ENCODE assay signal across 1 cellular context in genomic region chr3:39412668-39413260, GRCh38.
A peak's percentile ranks its signal among the peaks of the same experiment; 100 is the strongest.
TF ChIP-seq lines count a peak whose summit lies in the region.

No MANE protein-coding gene starts in this region.

TF ChIP-seq in K562, 482 proteins besides CTCF, POLR2A, EP300 and RAD21 (continues in another document):
- TF ChIP-seq ZKSCAN1 (IDR thresholded peaks at IDR 0.05; ENCODE audit: low read depth, low read length) (no peak), POLR2B (IDR thresholded peaks at IDR 0.05; ENCODE audit: low read depth, partially characterized antibody) (peak; percentile 45), MIER1 (IDR thresholded peaks at IDR 0.05; ENCODE audit: low read depth) (no peak), SREBF2 (CRISPR knock-in tag; IDR thresholded peaks at IDR 0.05) (0 out of 2 replicates have a peak, but pooled peaks have one; percentile 28), NFE2 (IDR thresholded peaks at IDR 0.05; ENCODE audit: low read depth) (no peak), ILK (tag; IDR thresholded peaks at IDR 0.05; ENCODE audit: borderline replicate concordance, low read depth) (no peak), SIRT6 (IDR thresholded peaks at IDR 0.05; ENCODE audit: low read depth, low read length) (no peak), ZNF165 (CRISPR knock-in tag; IDR thresholded peaks at IDR 0.05; ENCODE audit: borderline replicate concordance) (no peak), ETV5 (CRISPR knock-in tag; IDR thresholded peaks at IDR 0.05; ENCODE audit: low read depth) (no peak), NONO (IDR thresholded peaks at IDR 0.05; ENCODE audit: low read depth in 2 of 2, low read length in 1 of 2) (no peak), RFX5 (IDR thresholded peaks at IDR 0.05; ENCODE audit: low read depth, low read length) (no peak), ZBED1 (IDR thresholded peaks at IDR 0.05) (peak; percentile 47), MED1 (CRISPR knock-in tag; IDR thresholded peaks at IDR 0.05; ENCODE audit: borderline replicate concordance) (no peak), CHD1 (IDR thresholded peaks at IDR 0.05; ENCODE audit: low read length) (no peak), ZBTB12 (CRISPR knock-in tag; IDR thresholded peaks at IDR 0.05) (no peak), ZNF12 (CRISPR knock-in tag; IDR thresholded peaks at IDR 0.05) (no peak), RBM14 (IDR thresholded peaks at IDR 0.05; ENCODE audit: borderline replicate concordance, insufficient read depth, low read depth, low read length) (no peak), DMBX1 (CRISPR knock-in tag; IDR thresholded peaks at IDR 0.05; ENCODE audit: borderline replicate concordance) (no peak), DACH1 (IDR thresholded peaks at IDR 0.05; ENCODE audit: partially characterized antibody) (no peak), SMAD4 (CRISPR knock-in tag; conservative IDR thresholded peaks at IDR 0.05) (no peak), ARID2 (IDR thresholded peaks at IDR 0.05) (no peak), TRIM25 (IDR thresholded peaks at IDR 0.05; ENCODE audit: borderline replicate concordance) (no peak), MBD1 (CRISPR knock-in tag; IDR thresholded peaks at IDR 0.05) (no peak), ZNF75A (CRISPR knock-in tag; IDR thresholded peaks at IDR 0.05) (no peak)
- TF ChIP-seq, protein P1, sequence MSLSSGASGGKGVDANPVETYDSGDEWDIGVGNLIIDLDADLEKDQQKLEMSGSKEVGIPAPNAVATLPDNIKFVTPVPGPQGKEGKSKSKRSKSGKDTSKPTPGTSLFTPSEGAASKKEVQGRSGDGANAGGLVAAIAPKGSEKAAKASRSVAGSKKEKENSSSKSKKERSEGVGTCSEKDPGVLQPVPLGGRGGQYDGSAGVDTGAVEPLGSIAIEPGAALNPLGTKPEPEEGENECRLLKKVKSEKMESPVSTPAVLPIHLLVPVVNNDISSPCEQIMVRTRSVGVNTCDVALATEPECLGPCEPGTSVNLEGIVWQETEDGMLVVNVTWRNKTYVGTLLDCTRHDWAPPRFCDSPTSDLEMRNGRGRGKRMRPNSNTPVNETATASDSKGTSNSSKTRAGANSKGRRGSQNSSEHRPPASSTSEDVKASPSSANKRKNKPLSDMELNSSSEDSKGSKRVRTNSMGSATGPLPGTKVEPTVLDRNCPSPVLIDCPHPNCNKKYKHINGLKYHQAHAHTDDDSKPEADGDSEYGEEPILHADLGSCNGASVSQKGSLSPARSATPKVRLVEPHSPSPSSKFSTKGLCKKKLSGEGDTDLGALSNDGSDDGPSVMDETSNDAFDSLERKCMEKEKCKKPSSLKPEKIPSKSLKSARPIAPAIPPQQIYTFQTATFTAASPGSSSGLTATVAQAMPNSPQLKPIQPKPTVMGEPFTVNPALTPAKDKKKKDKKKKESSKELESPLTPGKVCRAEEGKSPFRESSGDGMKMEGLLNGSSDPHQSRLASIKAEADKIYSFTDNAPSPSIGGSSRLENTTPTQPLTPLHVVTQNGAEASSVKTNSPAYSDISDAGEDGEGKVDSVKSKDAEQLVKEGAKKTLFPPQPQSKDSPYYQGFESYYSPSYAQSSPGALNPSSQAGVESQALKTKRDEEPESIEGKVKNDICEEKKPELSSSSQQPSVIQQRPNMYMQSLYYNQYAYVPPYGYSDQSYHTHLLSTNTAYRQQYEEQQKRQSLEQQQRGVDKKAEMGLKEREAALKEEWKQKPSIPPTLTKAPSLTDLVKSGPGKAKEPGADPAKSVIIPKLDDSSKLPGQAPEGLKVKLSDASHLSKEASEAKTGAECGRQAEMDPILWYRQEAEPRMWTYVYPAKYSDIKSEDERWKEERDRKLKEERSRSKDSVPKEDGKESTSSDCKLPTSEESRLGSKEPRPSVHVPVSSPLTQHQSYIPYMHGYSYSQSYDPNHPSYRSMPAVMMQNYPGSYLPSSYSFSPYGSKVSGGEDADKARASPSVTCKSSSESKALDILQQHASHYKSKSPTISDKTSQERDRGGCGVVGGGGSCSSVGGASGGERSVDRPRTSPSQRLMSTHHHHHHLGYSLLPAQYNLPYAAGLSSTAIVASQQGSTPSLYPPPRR (CRISPR knock-in tag; IDR thresholded peaks at IDR 0.05; ENCODE audit: borderline replicate concordance): no peak
- TF ChIP-seq, protein P2, sequence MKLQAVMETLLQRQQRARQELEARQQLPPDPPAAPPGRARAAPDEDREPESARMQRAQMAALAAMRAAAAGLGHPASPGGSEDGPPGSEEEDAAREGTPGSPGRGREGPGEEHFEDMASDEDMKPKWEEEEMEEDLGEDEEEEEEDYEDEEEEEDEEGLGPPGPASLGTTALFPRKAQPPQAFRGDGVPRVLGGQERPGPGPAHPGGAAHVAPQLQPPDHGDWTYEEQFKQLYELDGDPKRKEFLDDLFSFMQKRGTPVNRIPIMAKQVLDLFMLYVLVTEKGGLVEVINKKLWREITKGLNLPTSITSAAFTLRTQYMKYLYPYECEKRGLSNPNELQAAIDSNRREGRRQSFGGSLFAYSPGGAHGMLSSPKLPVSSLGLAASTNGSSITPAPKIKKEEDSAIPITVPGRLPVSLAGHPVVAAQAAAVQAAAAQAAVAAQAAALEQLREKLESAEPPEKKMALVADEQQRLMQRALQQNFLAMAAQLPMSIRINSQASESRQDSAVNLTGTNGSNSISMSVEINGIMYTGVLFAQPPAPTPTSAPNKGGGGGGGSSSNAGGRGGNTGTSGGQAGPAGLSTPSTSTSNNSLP (IDR thresholded peaks at IDR 0.05; ENCODE audit: borderline replicate concordance, low read depth, low read length): no peak
- TF ChIP-seq, protein P3, sequence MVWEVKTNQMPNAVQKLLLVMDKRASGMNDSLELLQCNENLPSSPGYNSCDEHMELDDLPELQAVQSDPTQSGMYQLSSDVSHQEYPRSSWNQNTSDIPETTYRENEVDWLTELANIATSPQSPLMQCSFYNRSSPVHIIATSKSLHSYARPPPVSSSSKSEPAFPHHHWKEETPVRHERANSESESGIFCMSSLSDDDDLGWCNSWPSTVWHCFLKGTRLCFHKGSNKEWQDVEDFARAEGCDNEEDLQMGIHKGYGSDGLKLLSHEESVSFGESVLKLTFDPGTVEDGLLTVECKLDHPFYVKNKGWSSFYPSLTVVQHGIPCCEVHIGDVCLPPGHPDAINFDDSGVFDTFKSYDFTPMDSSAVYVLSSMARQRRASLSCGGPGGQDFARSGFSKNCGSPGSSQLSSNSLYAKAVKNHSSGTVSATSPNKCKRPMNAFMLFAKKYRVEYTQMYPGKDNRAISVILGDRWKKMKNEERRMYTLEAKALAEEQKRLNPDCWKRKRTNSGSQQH (CRISPR knock-in tag; IDR thresholded peaks at IDR 0.05): no peak
- TF ChIP-seq, protein P4, sequence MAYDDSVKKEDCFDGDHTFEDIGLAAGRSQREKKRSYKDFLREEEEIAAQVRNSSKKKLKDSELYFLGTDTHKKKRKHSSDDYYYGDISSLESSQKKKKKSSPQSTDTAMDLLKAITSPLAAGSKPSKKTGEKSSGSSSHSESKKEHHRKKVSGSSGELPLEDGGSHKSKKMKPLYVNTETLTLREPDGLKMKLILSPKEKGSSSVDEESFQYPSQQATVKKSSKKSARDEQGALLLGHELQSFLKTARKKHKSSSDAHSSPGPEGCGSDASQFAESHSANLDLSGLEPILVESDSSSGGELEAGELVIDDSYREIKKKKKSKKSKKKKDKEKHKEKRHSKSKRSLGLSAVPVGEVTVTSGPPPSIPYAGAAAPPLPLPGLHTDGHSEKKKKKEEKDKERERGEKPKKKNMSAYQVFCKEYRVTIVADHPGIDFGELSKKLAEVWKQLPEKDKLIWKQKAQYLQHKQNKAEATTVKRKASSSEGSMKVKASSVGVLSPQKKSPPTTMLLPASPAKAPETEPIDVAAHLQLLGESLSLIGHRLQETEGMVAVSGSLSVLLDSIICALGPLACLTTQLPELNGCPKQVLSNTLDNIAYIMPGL (CRISPR knock-in tag; IDR thresholded peaks at IDR 0.05): no peak
- TF ChIP-seq, protein P5, sequence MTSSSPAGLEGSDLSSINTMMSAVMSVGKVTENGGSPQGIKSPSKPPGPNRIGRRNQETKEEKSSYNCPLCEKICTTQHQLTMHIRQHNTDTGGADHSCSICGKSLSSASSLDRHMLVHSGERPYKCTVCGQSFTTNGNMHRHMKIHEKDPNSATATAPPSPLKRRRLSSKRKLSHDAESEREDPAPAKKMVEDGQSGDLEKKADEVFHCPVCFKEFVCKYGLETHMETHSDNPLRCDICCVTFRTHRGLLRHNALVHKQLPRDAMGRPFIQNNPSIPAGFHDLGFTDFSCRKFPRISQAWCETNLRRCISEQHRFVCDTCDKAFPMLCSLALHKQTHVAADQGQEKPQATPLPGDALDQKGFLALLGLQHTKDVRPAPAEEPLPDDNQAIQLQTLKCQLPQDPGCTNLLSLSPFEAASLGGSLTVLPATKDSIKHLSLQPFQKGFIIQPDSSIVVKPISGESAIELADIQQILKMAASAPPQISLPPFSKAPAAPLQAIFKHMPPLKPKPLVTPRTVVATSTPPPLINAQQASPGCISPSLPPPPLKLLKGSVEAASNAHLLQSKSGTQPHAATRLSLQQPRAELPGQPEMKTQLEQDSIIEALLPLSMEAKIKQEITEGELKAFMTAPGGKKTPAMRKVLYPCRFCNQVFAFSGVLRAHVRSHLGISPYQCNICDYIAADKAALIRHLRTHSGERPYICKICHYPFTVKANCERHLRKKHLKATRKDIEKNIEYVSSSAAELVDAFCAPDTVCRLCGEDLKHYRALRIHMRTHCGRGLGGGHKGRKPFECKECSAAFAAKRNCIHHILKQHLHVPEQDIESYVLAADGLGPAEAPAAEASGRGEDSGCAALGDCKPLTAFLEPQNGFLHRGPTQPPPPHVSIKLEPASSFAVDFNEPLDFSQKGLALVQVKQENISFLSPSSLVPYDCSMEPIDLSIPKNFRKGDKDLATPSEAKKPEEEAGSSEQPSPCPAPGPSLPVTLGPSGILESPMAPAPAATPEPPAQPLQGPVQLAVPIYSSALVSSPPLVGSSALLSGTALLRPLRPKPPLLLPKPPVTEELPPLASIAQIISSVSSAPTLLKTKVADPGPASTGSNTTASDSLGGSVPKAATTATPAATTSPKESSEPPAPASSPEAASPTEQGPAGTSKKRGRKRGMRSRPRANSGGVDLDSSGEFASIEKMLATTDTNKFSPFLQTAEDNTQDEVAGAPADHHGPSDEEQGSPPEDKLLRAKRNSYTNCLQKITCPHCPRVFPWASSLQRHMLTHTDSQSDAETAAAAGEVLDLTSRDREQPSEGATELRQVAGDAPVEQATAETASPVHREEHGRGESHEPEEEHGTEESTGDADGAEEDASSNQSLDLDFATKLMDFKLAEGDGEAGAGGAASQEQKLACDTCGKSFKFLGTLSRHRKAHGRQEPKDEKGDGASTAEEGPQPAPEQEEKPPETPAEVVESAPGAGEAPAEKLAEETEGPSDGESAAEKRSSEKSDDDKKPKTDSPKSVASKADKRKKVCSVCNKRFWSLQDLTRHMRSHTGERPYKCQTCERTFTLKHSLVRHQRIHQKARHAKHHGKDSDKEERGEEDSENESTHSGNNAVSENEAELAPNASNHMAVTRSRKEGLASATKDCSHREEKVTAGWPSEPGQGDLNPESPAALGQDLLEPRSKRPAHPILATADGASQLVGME (CRISPR knock-in tag; IDR thresholded peaks at IDR 0.05): no peak
- TF ChIP-seq, protein P6, sequence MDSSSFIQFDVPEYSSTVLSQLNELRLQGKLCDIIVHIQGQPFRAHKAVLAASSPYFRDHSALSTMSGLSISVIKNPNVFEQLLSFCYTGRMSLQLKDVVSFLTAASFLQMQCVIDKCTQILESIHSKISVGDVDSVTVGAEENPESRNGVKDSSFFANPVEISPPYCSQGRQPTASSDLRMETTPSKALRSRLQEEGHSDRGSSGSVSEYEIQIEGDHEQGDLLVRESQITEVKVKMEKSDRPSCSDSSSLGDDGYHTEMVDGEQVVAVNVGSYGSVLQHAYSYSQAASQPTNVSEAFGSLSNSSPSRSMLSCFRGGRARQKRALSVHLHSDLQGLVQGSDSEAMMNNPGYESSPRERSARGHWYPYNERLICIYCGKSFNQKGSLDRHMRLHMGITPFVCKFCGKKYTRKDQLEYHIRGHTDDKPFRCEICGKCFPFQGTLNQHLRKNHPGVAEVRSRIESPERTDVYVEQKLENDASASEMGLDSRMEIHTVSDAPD (CRISPR knock-in tag; IDR thresholded peaks at IDR 0.05): no peak
